In genomic region chrX:40010550-40011364, GRCh38 we compare ENCODE assay signal across 11 cellular contexts.
DNase-seq lines count a peak whose midpoint lies in the region; ATAC-seq and TF ChIP-seq lines count a peak whose summit lies in the region.
"Had no signal": no experiment of that assay in that cellular context is flagged by ENCODE, and none has a peak within 500 bp of the region (broad histone marks: within the 10 kb centered on the region; RNA-seq: fewer than 3 reads in every experiment).

No MANE protein-coding gene starts in this region.

- H3K4me3 ChIP-seq in NB4 (ENCODE audit: low read depth, low read length) (no peak overlapping the region), smooth muscle cell (no peak overlapping the region), heart right ventricle (no peak overlapping the region), left lung (no peak overlapping the region)
- H3K4me3 ChIP-seq: HAP-1 had no signal

- H3K27me3 ChIP-seq in smooth muscle cell (ENCODE audit: low read depth) (no peaks in the 10 kb centered on the region), heart right ventricle (peaks cover 0 to 95% (median 0%) of the 10 kb centered on the region in 7 donors), left lung (peaks cover 68 to 69% of the 10 kb centered on the region in 2 donors)

- H3K79me2 ChIP-seq in smooth muscle cell (ENCODE audit: low read depth): no peaks in the 10 kb centered on the region

- DNase-seq in T-helper 1 cell (no peak), NB4 (ENCODE audit: low read depth) (peak; percentile 88), smooth muscle cell (lab: John Stamatoyannopoulos, UW; ENCODE audit: unreplicated experiment) (peak; percentile 6), heart right ventricle (no peak), left lung (no peak)
- DNase-seq in activated naive CD8-positive, alpha-beta T cell treated with anti-CD3 and anti-CD28 coated beads, Interleukin-2, amount 10 ng/mL, durations not matched to agents 7 days and 5 days: peak; percentile 30
- DNase-seq: effector memory CD4-positive, alpha-beta T cell; NCI-H446 had no signal

- H3K4me2 ChIP-seq in smooth muscle cell: peak overlapping the region; percentile 86

- peaks cover 47% of the 10 kb centered on the region for H3K4me1 ChIP-seq in smooth muscle cell (ENCODE audit: low read depth)
- peaks cover 0 to 66% (median 32%) of the 10 kb centered on the region in 9 donors for H3K4me1 ChIP-seq in heart right ventricle
- peaks cover 3 to 52% of the 10 kb centered on the region in 2 donors for H3K4me1 ChIP-seq in left lung

- H3K27ac Mint-ChIP-seq in T-helper 1 cell treated with Interleukin-12 subunit alpha and Interleukin-12 subunit beta and Interleukin-4 antibody, amounts not matched to agents 30 μg/mL and 1 μg/mL, for 36 hours: no peak overlapping the region
- H3K27ac Mint-ChIP-seq in activated naive CD8-positive, alpha-beta T cell treated with anti-CD3 and anti-CD28 coated beads, Interleukin-2, amount 10 ng/mL, durations not matched to agents 7 days and 5 days: no peak overlapping the region

- H3K36me3 ChIP-seq in smooth muscle cell (ENCODE audit: low read depth) (no peaks in the 10 kb centered on the region), heart right ventricle (no peaks in the 10 kb centered on the region), left lung (no peaks in the 10 kb centered on the region)
- H3K36me3 ChIP-seq: HAP-1 had no signal

- H4K20me1 ChIP-seq in smooth muscle cell (ENCODE audit: low read depth): no peaks in the 10 kb centered on the region

- H3K27ac ChIP-seq in smooth muscle cell (ENCODE audit: low read depth): no peak overlapping the region
- peak overlapping the region in 2 of 10 donors; percentile 91 to 97 for H3K27ac ChIP-seq in heart right ventricle
- no peak overlapping the region for H3K27ac ChIP-seq in left lung

- peaks cover 3% of the 10 kb centered on the region for H3K9me3 Mint-ChIP-seq in T-helper 1 cell treated with Interleukin-12 subunit alpha and Interleukin-12 subunit beta and Interleukin-4 antibody, amounts not matched to agents 30 μg/mL and 1 μg/mL, for 36 hours
- H3K9me3 Mint-ChIP-seq in activated naive CD8-positive, alpha-beta T cell treated with anti-CD3 and anti-CD28 coated beads, Interleukin-2, amount 10 ng/mL, durations not matched to agents 7 days and 5 days: no peaks in the 10 kb centered on the region

- peaks cover 24% of the 10 kb centered on the region for H3K4me1 Mint-ChIP-seq in T-helper 1 cell treated with Interleukin-12 subunit alpha and Interleukin-12 subunit beta and Interleukin-4 antibody, amounts not matched to agents 30 μg/mL and 1 μg/mL, for 36 hours (ENCODE audit: low read depth)
- peaks cover 25% of the 10 kb centered on the region for H3K4me1 Mint-ChIP-seq in activated naive CD8-positive, alpha-beta T cell treated with anti-CD3 and anti-CD28 coated beads, Interleukin-2, amount 10 ng/mL, durations not matched to agents 7 days and 5 days

- H2AFZ ChIP-seq in smooth muscle cell (ENCODE audit: low read depth): no peak overlapping the region

- H3F3A ChIP-seq in smooth muscle cell (ENCODE audit: low read depth): peaks cover 30% of the 10 kb centered on the region

- H3K27me3 Mint-ChIP-seq in T-helper 1 cell treated with Interleukin-12 subunit alpha and Interleukin-12 subunit beta and Interleukin-4 antibody, amounts not matched to agents 30 μg/mL and 1 μg/mL, for 36 hours (ENCODE audit: low read depth): peaks cover 34% of the 10 kb centered on the region
- peaks cover 31% of the 10 kb centered on the region for H3K27me3 Mint-ChIP-seq in activated naive CD8-positive, alpha-beta T cell treated with anti-CD3 and anti-CD28 coated beads, Interleukin-2, amount 10 ng/mL, durations not matched to agents 7 days and 5 days

- no peak for TF ChIP-seq POLR2A in NB4 (IDR thresholded peaks at IDR 0.05; ENCODE audit: extremely low read depth, insufficient read length)

- H3K36me3 Mint-ChIP-seq in T-helper 1 cell treated with Interleukin-12 subunit alpha and Interleukin-12 subunit beta and Interleukin-4 antibody, amounts not matched to agents 30 μg/mL and 1 μg/mL, for 36 hours (ENCODE audit: low read depth): no peaks in the 10 kb centered on the region
- no peaks in the 10 kb centered on the region for H3K36me3 Mint-ChIP-seq in activated naive CD8-positive, alpha-beta T cell treated with anti-CD3 and anti-CD28 coated beads, Interleukin-2, amount 10 ng/mL, durations not matched to agents 7 days and 5 days

- 23% methylated on average over 21 of the region's 21 CpGs for WGBS in smooth muscle cell (ENCODE audit: low lambda C conversion rate)
- WGBS in heart right ventricle, 2 donors: 89 to 94% methylated on average over 17 to 21 of the region's 21 CpGs

- no peak for ATAC-seq in activated naive CD8-positive, alpha-beta T cell treated with anti-CD3 and anti-CD28 coated beads, Interleukin-2, amount 10 ng/mL, durations not matched to agents 7 days and 5 days (ENCODE audit: low read depth)
- ATAC-seq in heart right ventricle (no peak), HG03139 (IDR thresholded peaks at IDR 0.05; ENCODE audit: unreplicated experiment) (no peak), left lung (no peak)

- H3K9ac ChIP-seq in smooth muscle cell (ENCODE audit: low read depth): no peak overlapping the region

- TF ChIP-seq CTCF in NB4 (IDR thresholded peaks at IDR 0.05; ENCODE audit: low read depth, low read length) (no peak), smooth muscle cell (IDR thresholded peaks at IDR 0.05; ENCODE audit: borderline replicate concordance, insufficient read depth, poor library complexity, severe bottlenecking) (no peak), heart right ventricle (IDR thresholded peaks at IDR 0.05) (no peak), left lung (IDR thresholded peaks at IDR 0.05) (no peak)

- H3K9me3 ChIP-seq in smooth muscle cell (replicated peaks; ENCODE audit: low read depth) (no peaks in the 10 kb centered on the region), heart right ventricle (peaks cover 0 to 3% (median 0%) of the 10 kb centered on the region in 11 donors), left lung (no peaks in the 10 kb centered on the region)
- H3K9me3 ChIP-seq: HAP-1 had no signal

- H3K4me3 Mint-ChIP-seq in T-helper 1 cell treated with Interleukin-12 subunit alpha and Interleukin-12 subunit beta and Interleukin-4 antibody, amounts not matched to agents 30 μg/mL and 1 μg/mL, for 36 hours: peak overlapping the region; percentile 28
- H3K4me3 Mint-ChIP-seq in activated naive CD8-positive, alpha-beta T cell treated with anti-CD3 and anti-CD28 coated beads, Interleukin-2, amount 10 ng/mL, durations not matched to agents 7 days and 5 days: peak overlapping the region; percentile 51

- intact Hi-C loops in heart right ventricle (cut with DNase I): loop anchor here in 7 of 10 donors (5.0 to 10.0 kb wide), 17 partner anchors 38 to 254 kb away; partner anchors contain the start of gene BCOR (in 3 of the 7)
- intact Hi-C loops in left lung (cut with DNase I): loop anchor here in 1 of 2 donors (10.0 kb wide), 1 partner anchor 164 kb away; no protein-coding TSS in a partner anchor

- POLR2A ChIA-PET in activated naive CD8-positive, alpha-beta T cell treated with anti-CD3 and anti-CD28 coated beads, Interleukin-2, amount 10 ng/mL, durations not matched to agents 7 days and 5 days (lab: Charles Lee): interaction anchor here (0.8 to 2.0 kb wide), 5 partner anchors 11 to 156 kb away, joined by 3 to 5 read pairs (median 4); no protein-coding TSS in a partner anchor

Comparison
In these comparisons a context has a peak if more than half of its experiments do, and no peak if none do; other contexts are left out.
1. DNase-seq: peak in NB4 (single experiment), activated naive CD8-positive, alpha-beta T cell treated with anti-CD3 and anti-CD28 coated beads, Interleukin-2, amount 10 ng/mL, durations not matched to agents 7 days and 5 days (single experiment) and smooth muscle cell (single experiment); none in T-helper 1 cell (0 of 5), heart right ventricle (0 of 2) and left lung (0 of 2).